ENCODE assay signal across 1 cellular context in the genomic region with DNA sequence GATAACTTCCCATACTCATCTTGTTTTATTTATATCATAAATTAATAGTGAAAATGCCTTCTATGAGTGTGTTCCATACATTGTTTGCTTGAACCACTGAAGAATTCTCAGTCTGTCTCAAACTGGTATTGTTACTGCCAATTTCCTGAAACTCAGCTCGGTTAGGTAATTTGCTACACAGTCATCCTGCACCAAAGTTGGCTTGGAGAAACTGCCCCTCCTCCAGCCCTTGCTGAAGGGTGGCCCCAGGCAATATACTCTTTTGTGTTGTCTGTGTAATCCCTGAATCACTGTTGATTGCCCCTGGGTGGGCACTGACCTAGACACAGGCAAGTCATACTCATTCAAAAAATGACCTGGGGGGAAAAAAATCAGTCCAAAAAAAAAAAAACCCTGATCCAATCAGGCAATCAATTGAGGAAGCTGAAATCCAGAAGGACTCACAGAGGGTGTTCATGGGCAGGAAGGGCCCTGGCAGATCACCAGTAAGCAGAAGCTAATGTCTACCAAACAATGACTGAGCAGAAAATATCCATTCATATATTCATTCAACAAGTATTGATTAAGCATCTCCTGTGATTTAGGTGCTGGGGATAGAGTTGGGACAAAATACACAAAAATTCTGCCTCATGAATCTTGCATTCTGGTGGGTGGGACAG.
TF ChIP-seq lines count a peak whose summit lies in the region.

No MANE protein-coding gene starts in this region.

TF ChIP-seq in HepG2, 621 proteins besides CTCF, POLR2A, EP300 and RAD21 (continued from another document and continues in another):
- TF ChIP-seq IRF2 (CRISPR knock-in tag; IDR thresholded peaks at IDR 0.05): peak; percentile 54; the same call in 1 of the 2 replicates
- no peak for TF ChIP-seq ATF7 (IDR thresholded peaks at IDR 0.05)
- TF ChIP-seq ATF7 (CRISPR knock-in tag; IDR thresholded peaks at IDR 0.05): no peak
- no peak for TF ChIP-seq PRPF4 (IDR thresholded peaks at IDR 0.05; ENCODE audit: low read depth, low read length, poor library complexity, severe bottlenecking)
- peak; percentile 35; the same call in 1 of the 2 replicates for TF ChIP-seq ZSCAN9 (CRISPR knock-in tag; IDR thresholded peaks at IDR 0.05; ENCODE audit: borderline replicate concordance)
- TF ChIP-seq, protein P1, sequence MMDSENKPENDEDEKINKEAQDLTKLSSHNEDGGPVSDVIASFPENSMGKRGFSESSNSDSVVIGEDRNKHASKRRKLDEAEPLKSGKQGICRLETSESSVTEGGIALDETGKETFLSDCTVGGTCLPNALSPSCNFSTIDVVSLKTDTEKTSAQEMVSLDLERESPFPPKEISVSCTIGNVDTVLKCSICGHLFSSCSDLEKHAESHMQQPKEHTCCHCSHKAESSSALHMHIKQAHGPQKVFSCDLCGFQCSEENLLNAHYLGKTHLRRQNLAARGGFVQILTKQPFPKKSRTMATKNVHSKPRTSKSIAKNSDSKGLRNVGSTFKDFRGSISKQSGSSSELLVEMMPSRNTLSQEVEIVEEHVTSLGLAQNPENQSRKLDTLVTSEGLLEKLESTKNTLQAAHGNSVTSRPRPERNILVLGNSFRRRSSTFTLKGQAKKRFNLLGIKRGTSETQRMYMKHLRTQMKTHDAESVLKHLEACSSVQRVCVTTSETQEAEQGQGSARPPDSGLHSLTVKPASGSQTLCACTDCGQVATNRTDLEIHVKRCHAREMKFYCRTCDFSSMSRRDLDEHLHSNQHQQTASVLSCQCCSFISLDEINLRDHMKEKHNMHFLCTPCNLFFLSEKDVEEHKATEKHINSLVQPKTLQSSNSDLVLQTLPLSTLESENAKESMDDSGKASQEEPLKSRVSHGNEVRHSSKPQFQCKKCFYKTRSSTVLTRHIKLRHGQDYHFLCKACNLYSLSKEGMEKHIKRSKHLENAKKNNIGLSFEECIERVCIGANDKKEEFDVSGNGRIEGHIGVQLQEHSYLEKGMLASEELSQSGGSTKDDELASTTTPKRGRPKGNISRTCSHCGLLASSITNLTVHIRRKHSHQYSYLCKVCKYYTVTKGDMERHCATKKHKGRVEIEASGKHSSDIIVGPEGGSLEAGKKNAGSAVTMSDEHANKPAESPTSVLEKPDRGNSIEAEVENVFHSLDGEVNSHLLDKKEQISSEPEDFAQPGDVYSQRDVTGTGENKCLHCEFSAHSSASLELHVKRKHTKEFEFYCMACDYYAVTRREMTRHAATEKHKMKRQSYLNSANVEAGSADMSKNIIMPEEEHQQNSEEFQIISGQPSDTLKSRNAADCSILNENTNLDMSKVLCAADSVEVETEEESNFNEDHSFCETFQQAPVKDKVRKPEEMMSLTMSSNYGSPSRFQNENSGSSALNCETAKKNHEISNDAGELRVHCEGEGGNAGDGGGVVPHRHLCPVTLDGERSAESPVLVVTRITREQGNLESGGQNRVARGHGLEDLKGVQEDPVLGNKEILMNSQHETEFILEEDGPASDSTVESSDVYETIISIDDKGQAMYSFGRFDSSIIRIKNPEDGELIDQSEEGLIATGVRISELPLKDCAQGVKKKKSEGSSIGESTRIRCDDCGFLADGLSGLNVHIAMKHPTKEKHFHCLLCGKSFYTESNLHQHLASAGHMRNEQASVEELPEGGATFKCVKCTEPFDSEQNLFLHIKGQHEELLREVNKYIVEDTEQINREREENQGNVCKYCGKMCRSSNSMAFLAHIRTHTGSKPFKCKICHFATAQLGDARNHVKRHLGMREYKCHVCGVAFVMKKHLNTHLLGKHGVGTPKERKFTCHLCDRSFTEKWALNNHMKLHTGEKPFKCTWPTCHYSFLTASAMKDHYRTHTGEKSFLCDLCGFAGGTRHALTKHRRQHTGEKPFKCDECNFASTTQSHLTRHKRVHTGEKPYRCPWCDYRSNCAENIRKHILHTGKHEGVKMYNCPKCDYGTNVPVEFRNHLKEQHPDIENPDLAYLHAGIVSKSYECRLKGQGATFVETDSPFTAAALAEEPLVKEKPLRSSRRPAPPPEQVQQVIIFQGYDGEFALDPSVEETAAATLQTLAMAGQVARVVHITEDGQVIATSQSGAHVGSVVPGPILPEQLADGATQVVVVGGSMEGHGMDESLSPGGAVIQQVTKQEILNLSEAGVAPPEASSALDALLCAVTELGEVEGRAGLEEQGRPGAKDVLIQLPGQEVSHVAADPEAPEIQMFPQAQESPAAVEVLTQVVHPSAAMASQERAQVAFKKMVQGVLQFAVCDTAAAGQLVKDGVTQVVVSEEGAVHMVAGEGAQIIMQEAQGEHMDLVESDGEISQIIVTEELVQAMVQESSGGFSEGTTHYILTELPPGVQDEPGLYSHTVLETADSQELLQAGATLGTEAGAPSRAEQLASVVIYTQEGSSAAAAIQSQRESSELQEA (CRISPR knock-in tag; IDR thresholded peaks at IDR 0.05; ENCODE audit: not compliant biosample characterization): no peak
- TF ChIP-seq HMG20A (CRISPR knock-in tag; IDR thresholded peaks at IDR 0.05; ENCODE audit: borderline replicate concordance): peak; percentile 32; the same call in 1 of the 2 replicates
- TF ChIP-seq, protein P2, sequence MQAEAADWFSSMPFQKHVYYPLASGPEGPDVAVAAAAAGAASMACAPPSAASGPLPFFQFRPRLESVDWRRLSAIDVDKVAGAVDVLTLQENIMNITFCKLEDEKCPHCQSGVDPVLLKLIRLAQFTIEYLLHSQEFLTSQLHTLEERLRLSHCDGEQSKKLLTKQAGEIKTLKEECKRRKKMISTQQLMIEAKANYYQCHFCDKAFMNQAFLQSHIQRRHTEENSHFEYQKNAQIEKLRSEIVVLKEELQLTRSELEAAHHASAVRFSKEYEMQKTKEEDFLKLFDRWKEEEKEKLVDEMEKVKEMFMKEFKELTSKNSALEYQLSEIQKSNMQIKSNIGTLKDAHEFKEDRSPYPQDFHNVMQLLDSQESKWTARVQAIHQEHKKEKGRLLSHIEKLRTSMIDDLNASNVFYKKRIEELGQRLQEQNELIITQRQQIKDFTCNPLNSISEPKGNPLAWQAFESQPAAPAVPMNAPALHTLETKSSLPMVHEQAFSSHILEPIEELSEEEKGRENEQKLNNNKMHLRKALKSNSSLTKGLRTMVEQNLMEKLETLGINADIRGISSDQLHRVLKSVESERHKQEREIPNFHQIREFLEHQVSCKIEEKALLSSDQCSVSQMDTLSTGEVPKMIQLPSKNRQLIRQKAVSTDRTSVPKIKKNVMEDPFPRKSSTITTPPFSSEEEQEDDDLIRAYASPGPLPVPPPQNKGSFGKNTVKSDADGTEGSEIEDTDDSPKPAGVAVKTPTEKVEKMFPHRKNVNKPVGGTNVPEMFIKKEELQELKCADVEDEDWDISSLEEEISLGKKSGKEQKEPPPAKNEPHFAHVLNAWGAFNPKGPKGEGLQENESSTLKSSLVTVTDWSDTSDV (CRISPR knock-in tag; IDR thresholded peaks at IDR 0.05): no peak
- TF ChIP-seq, protein P3, sequence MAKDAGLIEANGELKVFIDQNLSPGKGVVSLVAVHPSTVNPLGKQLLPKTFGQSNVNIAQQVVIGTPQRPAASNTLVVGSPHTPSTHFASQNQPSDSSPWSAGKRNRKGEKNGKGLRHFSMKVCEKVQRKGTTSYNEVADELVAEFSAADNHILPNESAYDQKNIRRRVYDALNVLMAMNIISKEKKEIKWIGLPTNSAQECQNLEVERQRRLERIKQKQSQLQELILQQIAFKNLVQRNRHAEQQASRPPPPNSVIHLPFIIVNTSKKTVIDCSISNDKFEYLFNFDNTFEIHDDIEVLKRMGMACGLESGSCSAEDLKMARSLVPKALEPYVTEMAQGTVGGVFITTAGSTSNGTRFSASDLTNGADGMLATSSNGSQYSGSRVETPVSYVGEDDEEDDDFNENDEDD (CRISPR knock-in tag; IDR thresholded peaks at IDR 0.05; ENCODE audit: borderline replicate concordance): no peak
- TF ChIP-seq, protein P4, sequence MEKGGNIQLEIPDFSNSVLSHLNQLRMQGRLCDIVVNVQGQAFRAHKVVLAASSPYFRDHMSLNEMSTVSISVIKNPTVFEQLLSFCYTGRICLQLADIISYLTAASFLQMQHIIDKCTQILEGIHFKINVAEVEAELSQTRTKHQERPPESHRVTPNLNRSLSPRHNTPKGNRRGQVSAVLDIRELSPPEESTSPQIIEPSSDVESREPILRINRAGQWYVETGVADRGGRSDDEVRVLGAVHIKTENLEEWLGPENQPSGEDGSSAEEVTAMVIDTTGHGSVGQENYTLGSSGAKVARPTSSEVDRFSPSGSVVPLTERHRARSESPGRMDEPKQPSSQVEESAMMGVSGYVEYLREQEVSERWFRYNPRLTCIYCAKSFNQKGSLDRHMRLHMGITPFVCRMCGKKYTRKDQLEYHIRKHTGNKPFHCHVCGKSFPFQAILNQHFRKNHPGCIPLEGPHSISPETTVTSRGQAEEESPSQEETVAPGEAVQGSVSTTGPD (CRISPR knock-in tag; IDR thresholded peaks at IDR 0.05): no peak
- TF ChIP-seq TOE1 (CRISPR knock-in tag; IDR thresholded peaks at IDR 0.05): no peak
- TF ChIP-seq, protein P5, sequence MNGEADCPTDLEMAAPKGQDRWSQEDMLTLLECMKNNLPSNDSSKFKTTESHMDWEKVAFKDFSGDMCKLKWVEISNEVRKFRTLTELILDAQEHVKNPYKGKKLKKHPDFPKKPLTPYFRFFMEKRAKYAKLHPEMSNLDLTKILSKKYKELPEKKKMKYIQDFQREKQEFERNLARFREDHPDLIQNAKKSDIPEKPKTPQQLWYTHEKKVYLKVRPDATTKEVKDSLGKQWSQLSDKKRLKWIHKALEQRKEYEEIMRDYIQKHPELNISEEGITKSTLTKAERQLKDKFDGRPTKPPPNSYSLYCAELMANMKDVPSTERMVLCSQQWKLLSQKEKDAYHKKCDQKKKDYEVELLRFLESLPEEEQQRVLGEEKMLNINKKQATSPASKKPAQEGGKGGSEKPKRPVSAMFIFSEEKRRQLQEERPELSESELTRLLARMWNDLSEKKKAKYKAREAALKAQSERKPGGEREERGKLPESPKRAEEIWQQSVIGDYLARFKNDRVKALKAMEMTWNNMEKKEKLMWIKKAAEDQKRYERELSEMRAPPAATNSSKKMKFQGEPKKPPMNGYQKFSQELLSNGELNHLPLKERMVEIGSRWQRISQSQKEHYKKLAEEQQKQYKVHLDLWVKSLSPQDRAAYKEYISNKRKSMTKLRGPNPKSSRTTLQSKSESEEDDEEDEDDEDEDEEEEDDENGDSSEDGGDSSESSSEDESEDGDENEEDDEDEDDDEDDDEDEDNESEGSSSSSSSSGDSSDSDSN (CRISPR knock-in tag; IDR thresholded peaks at IDR 0.05): 0 out of 2 replicates have a peak, but pooled peaks have one; percentile 22
- TF ChIP-seq, protein P6, sequence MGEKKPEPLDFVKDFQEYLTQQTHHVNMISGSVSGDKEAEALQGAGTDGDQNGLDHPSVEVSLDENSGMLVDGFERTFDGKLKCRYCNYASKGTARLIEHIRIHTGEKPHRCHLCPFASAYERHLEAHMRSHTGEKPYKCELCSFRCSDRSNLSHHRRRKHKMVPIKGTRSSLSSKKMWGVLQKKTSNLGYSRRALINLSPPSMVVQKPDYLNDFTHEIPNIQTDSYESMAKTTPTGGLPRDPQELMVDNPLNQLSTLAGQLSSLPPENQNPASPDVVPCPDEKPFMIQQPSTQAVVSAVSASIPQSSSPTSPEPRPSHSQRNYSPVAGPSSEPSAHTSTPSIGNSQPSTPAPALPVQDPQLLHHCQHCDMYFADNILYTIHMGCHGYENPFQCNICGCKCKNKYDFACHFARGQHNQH (CRISPR knock-in tag; IDR thresholded peaks at IDR 0.05): 0 out of 2 replicates have a peak, but pooled peaks have one; percentile 60
- TF ChIP-seq ZNF331 (CRISPR knock-in tag; IDR thresholded peaks at IDR 0.05): 0 out of 2 replicates have a peak, but pooled peaks have one; percentile 47
- no peak for TF ChIP-seq ZNF143 (CRISPR knock-in tag; IDR thresholded peaks at IDR 0.05)
- TF ChIP-seq, protein P7, sequence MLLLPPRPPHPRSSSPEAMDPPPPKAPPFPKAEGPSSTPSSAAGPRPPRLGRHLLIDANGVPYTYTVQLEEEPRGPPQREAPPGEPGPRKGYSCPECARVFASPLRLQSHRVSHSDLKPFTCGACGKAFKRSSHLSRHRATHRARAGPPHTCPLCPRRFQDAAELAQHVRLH (CRISPR knock-in tag; IDR thresholded peaks at IDR 0.05; ENCODE audit: borderline replicate concordance, low read depth): peak; percentile 19; the same call in 1 of the 2 replicates
- TF ChIP-seq, protein P8, sequence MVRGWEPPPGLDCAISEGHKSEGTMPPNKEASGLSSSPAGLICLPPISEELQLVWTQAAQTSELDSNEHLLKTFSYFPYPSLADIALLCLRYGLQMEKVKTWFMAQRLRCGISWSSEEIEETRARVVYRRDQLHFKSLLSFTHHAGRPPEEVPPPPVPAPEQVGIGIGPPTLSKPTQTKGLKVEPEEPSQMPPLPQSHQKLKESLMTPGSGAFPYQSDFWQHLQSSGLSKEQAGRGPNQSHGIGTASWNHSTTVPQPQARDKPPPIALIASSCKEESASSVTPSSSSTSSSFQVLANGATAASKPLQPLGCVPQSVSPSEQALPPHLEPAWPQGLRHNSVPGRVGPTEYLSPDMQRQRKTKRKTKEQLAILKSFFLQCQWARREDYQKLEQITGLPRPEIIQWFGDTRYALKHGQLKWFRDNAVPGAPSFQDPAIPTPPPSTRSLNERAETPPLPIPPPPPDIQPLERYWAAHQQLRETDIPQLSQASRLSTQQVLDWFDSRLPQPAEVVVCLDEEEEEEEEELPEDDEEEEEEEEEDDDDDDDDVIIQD (CRISPR knock-in tag; IDR thresholded peaks at IDR 0.05; ENCODE audit: low read depth): peak; percentile 33; the same call in 1 of the 2 replicates
- TF ChIP-seq CEBPG (CRISPR knock-in tag; IDR thresholded peaks at IDR 0.05): peak; percentile 54
- TF ChIP-seq FOXA3 (CRISPR knock-in tag; IDR thresholded peaks at IDR 0.05): peak; percentile 22
- TF ChIP-seq GATAD2A (CRISPR knock-in tag; IDR thresholded peaks at IDR 0.05): peak; percentile 76
- TF ChIP-seq, protein P9, sequence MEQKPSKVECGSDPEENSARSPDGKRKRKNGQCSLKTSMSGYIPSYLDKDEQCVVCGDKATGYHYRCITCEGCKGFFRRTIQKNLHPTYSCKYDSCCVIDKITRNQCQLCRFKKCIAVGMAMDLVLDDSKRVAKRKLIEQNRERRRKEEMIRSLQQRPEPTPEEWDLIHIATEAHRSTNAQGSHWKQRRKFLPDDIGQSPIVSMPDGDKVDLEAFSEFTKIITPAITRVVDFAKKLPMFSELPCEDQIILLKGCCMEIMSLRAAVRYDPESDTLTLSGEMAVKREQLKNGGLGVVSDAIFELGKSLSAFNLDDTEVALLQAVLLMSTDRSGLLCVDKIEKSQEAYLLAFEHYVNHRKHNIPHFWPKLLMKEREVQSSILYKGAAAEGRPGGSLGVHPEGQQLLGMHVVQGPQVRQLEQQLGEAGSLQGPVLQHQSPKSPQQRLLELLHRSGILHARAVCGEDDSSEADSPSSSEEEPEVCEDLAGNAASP (CRISPR knock-in tag; IDR thresholded peaks at IDR 0.05; ENCODE audit: borderline replicate concordance): 0 out of 2 replicates have a peak, but pooled peaks have one; percentile 20
- TF ChIP-seq FOSL2 (CRISPR knock-in tag; IDR thresholded peaks at IDR 0.05): peak; percentile 75
- TF ChIP-seq NFE2L2 (IDR thresholded peaks at IDR 0.05; ENCODE audit: low read length): 0 out of 2 replicates have a peak, but pooled peaks have one; percentile 22
- no peak for TF ChIP-seq KLF12 (CRISPR knock-in tag; IDR thresholded peaks at IDR 0.05; ENCODE audit: borderline replicate concordance)
